In genomic region chr15:42920281-42921048, GRCh38 we compare ENCODE assay signal across 1 cellular context.
A peak's percentile ranks its signal among the peaks of the same experiment; 100 is the strongest.
TF ChIP-seq lines count a peak whose summit lies in the region.

TTBK2 (minus strand) TSS chr15:42920778; CDS start chr15:42878617, 42,161 bp downstream.

TF ChIP-seq in HepG2, 621 proteins besides CTCF, POLR2A, EP300 and RAD21 (continued from another document):
- no peak for TF ChIP-seq HIC2 (CRISPR knock-in tag; IDR thresholded peaks at IDR 0.05; ENCODE audit: low read depth)
- TF ChIP-seq PPARG (CRISPR knock-in tag; conservative IDR thresholded peaks at IDR 0.05) = no peak
- no peak for TF ChIP-seq NR1H2 (CRISPR knock-in tag; IDR thresholded peaks at IDR 0.05; ENCODE audit: borderline replicate concordance, low read depth)
- TF ChIP-seq ZNF841 (CRISPR knock-in tag; IDR thresholded peaks at IDR 0.05; ENCODE audit: borderline replicate concordance) = no peak
- TF ChIP-seq ZNF3 (CRISPR knock-in tag; IDR thresholded peaks at IDR 0.05) = no peak
- no peak for TF ChIP-seq ZNF318 (CRISPR knock-in tag; IDR thresholded peaks at IDR 0.05)
- no peak for TF ChIP-seq IKZF4 (CRISPR knock-in tag; IDR thresholded peaks at IDR 0.05; ENCODE audit: borderline replicate concordance, low read depth, not compliant biosample characterization)
- no peak for TF ChIP-seq ZNF547 (CRISPR knock-in tag; IDR thresholded peaks at IDR 0.05)
- peak; percentile 87 for TF ChIP-seq KMT2A (CRISPR knock-in tag; IDR thresholded peaks at IDR 0.05)
- TF ChIP-seq IRF2 (CRISPR knock-in tag; IDR thresholded peaks at IDR 0.05) = no peak
- no peak for TF ChIP-seq THAP11 (CRISPR knock-in tag; IDR thresholded peaks at IDR 0.05)
- no peak for TF ChIP-seq MBNL3 (CRISPR knock-in tag; conservative IDR thresholded peaks at IDR 0.05)
- no peak; the same call in 1 of the 2 replicates for TF ChIP-seq BORCS8-MEF2B (CRISPR knock-in tag; IDR thresholded peaks at IDR 0.05)
- TF ChIP-seq ZNF460 (CRISPR knock-in tag; IDR thresholded peaks at IDR 0.05; ENCODE audit: borderline replicate concordance) = no peak
- peak; percentile 95 for TF ChIP-seq SOX13 (IDR thresholded peaks at IDR 0.05)
- no peak; a peak in 1 of 4 replicates for TF ChIP-seq SOX13 (CRISPR knock-in tag; conservative IDR thresholded peaks at IDR 0.05 in 1 of 2, IDR thresholded peaks at IDR 0.05 in 1 of 2)
- TF ChIP-seq HOXA5 (CRISPR knock-in tag; IDR thresholded peaks at IDR 0.05) = peak; percentile 65; the same call in 1 of the 2 replicates
- no peak for TF ChIP-seq HNRNPUL1 (IDR thresholded peaks at IDR 0.05; ENCODE audit: low read depth, low read length)
- TF ChIP-seq ATF7 (IDR thresholded peaks at IDR 0.05) = no peak
- TF ChIP-seq ATF7 (CRISPR knock-in tag; IDR thresholded peaks at IDR 0.05) = no peak
- TF ChIP-seq TFDP2 (CRISPR knock-in tag; IDR thresholded peaks at IDR 0.05) = no peak
- TF ChIP-seq PRDM4 (CRISPR knock-in tag; IDR thresholded peaks at IDR 0.05; ENCODE audit: borderline replicate concordance) = no peak
- no peak for TF ChIP-seq GTF3A (CRISPR knock-in tag; conservative IDR thresholded peaks at IDR 0.05)
- TF ChIP-seq ZNF780A (CRISPR knock-in tag; IDR thresholded peaks at IDR 0.05) = no peak
- TF ChIP-seq ZNF432 (CRISPR knock-in tag; IDR thresholded peaks at IDR 0.05; ENCODE audit: borderline replicate concordance) = no peak
